ENCODE assay signal across 8 cellular contexts in the genomic region with DNA sequence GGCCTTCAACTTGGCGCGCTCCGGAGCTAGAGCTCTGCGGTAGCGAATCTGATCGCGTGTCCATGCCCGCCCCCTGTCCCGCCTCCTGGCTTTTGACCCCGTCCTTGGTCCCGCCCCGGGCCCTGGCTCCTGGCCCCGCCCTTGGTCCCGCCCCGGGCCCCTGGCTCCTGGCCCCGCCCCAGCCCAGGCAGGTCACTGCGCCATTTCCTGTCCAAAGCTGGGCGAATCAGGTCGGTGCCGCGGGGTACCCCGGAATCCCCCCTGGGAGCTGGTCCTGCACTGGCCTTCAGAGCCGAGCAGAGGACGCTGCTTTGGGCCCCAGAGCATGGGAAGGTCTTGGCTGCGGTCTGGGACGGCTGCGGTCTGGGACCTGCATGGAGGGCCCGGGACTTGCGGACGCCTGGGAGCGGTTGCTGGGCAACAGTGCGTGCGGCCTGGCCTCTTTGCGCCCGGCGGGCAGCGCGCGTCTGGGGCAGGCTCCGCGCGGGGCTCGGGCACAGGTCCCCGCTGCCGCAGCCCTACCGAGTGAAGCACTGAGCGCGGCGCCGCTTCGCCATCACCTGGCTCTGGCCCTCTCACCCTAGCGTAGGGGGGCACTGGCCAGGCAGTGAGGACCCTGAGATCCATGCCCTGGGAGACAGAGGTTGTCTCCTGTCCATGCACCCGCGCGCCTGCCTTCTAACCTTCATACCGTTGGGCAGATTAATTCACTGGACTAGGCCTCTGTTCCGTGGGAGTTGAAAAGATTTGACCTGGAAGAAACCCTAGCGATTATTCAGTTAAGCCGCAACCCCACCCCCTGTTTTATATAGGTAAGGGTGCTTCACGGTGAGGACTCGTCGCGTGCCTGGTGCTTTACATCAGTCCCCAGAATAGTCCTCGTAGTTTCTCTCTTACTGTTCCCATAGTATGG. TPM values are rescaled to one million over a fixed set of nuclear protein-coding genes. Genes with fewer than 3 reads are reported as not detected.
DNase-seq lines count a peak whose midpoint lies in the region; ATAC-seq and TF ChIP-seq lines count a peak whose summit lies in the region.

A gene with protein sequence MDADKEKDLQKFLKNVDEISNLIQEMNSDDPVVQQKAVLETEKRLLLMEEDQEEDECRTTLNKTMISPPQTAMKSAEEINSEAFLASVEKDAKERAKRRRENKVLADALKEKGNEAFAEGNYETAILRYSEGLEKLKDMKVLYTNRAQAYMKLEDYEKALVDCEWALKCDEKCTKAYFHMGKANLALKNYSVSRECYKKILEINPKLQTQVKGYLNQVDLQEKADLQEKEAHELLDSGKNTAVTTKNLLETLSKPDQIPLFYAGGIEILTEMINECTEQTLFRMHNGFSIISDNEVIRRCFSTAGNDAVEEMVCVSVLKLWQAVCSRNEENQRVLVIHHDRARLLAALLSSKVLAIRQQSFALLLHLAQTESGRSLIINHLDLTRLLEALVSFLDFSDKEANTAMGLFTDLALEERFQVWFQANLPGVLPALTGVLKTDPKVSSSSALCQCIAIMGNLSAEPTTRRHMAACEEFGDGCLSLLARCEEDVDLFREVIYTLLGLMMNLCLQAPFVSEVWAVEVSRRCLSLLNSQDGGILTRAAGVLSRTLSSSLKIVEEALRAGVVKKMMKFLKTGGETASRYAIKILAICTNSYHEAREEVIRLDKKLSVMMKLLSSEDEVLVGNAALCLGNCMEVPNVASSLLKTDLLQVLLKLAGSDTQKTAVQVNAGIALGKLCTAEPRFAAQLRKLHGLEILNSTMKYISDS (plus strand): TSS at position 195 of the 913 bp plus-strand sequence. CDS start 1,675 bp downstream, outside the sequence.

- H3K36me3 Mint-ChIP-seq in dendritic cell treated with granulocyte-macrophage colony-stimulating factor and Interleukin-4, amounts not matched to agents 40 ng/mL and 50 ng/mL, for 4 days (ENCODE audit: low read depth), result peaks cover 10% of the 10 kb centered on the region

- H3K9me3 Mint-ChIP-seq in dendritic cell treated with granulocyte-macrophage colony-stimulating factor and Interleukin-4, amounts not matched to agents 40 ng/mL and 50 ng/mL, for 4 days, result no peaks in the 10 kb centered on the region

- TF ChIP-seq CTCF in 22Rv1 (IDR thresholded peaks at IDR 0.05), result no peak
- no peak for TF ChIP-seq CTCF in liver (IDR thresholded peaks at IDR 0.05; ENCODE audit: low read depth, low read length, missing input control)

- peaks cover 6% of the 10 kb centered on the region for H3K4me1 Mint-ChIP-seq in dendritic cell treated with granulocyte-macrophage colony-stimulating factor and Interleukin-4, amounts not matched to agents 40 ng/mL and 50 ng/mL, for 4 days (ENCODE audit: low read depth)

- intact Hi-C loops in dendritic cell treated with granulocyte-macrophage colony-stimulating factor and Interleukin-4, amounts not matched to agents 40 ng/mL and 50 ng/mL, for 4 days (cut with micrococcal nuclease), result loop anchor here (5.0 to 10.0 kb wide), 5 partner anchors 63 to 1090 kb away; a partner anchor contains a TSS

- H3K27ac ChIP-seq in 22Rv1, result peak within 1 kb of the TSS; percentile 57
- peak within 1 kb of the TSS; percentile 82 to 85 for H3K27ac ChIP-seq in liver (ENCODE audit: low read depth in 1 of 2, low read length in 2 of 2)

- peak within 1 kb of the TSS; percentile 70 to 93 (median 74) for H3K4me3 ChIP-seq in liver (ENCODE audit: low read depth in 1 of 3, low read length in 3 of 3)

- H3K27me3 ChIP-seq in liver (ENCODE audit: control insufficient read depth in 4 of 4, insufficient read depth in 4 of 4, low read length in 3 of 4), result no peaks in the 10 kb centered on the region

- WGBS in liver, result 5% methylated on average over 64 of the region's 64 CpGs

- H3K4me3 Mint-ChIP-seq in dendritic cell treated with granulocyte-macrophage colony-stimulating factor and Interleukin-4, amounts not matched to agents 40 ng/mL and 50 ng/mL, for 4 days, result peak within 1 kb of the TSS; percentile 84

- H3K27ac Mint-ChIP-seq in dendritic cell treated with granulocyte-macrophage colony-stimulating factor and Interleukin-4, amounts not matched to agents 40 ng/mL and 50 ng/mL, for 4 days, result peak within 1 kb of the TSS; percentile 86

- H3K9me3 ChIP-seq in liver (ENCODE audit: control insufficient read depth in 4 of 4, low read length in 3 of 4), result no peaks in the 10 kb centered on the region

- peak in 1 of 2 donors; percentile 13 for TF ChIP-seq RAD21 in liver (IDR thresholded peaks at IDR 0.05)

- peaks cover 0 to 3% (median under 1%) of the 10 kb centered on the region in 4 donors for H3K36me3 ChIP-seq in liver (ENCODE audit: control insufficient read depth in 4 of 4, insufficient read depth in 3 of 4, low read depth in 1 of 4, low read length in 3 of 4)

- no peaks in the 10 kb centered on the region for H3K27me3 Mint-ChIP-seq in dendritic cell treated with granulocyte-macrophage colony-stimulating factor and Interleukin-4, amounts not matched to agents 40 ng/mL and 50 ng/mL, for 4 days

- DNase-seq in NCI-H510A (lab: John Stamatoyannopoulos, UW), result peak; percentile 88
- DNase-seq in activated CD4-positive, alpha-beta T cell treated with anti-CD3 and anti-CD28 coated beads, Interleukin-2, amount 50 U/mL, for 24 hours (ENCODE audit: low read depth in 1 of 2, low spot score in 1 of 2), result peak; percentile 85 to 92
- peak; percentile 93 to 96 for DNase-seq in stimulated activated CD4-positive, alpha-beta T cell treated with anti-CD3 and anti-CD28 coated beads, Interleukin-2, amount 100 ng/mL, for 48 hours

- peak; percentile 88 for ATAC-seq in GM18858 (IDR thresholded peaks at IDR 0.05; ENCODE audit: unreplicated experiment)
- ATAC-seq in HG03095 (IDR thresholded peaks at IDR 0.05; ENCODE audit: unreplicated experiment), result peak; percentile 99

- H3K9ac ChIP-seq in liver (ENCODE audit: low read depth in 1 of 2, low read length in 2 of 2), result peak within 1 kb of the TSS; percentile 12 to 82

- H3K4me1 ChIP-seq in liver (ENCODE audit: control insufficient read depth in 4 of 4, insufficient read depth in 4 of 4, low read length in 3 of 4), result peaks cover 0 to 18% (median 12%) of the 10 kb centered on the region in 4 donors

TF ChIP-seq in liver, 16 proteins besides CTCF, POLR2A, EP300 and RAD21 (continues in another document):
- TF ChIP-seq HNF4G (IDR thresholded peaks at IDR 0.05) (no peak), EGR1 (IDR thresholded peaks at IDR 0.05; ENCODE audit: low read depth in 2 of 2) (no peak), HNF4A (conservative IDR thresholded peaks at IDR 0.05) (peak; percentile 86 to 87), SP1 (IDR thresholded peaks at IDR 0.05) (peak; percentile 96), FOXA1 (IDR thresholded peaks at IDR 0.05) (no peak), GABPA (IDR thresholded peaks at IDR 0.05 in 1 of 2, conservative IDR thresholded peaks at IDR 0.05 in 1 of 2) (peak in 1 of 2 donors; percentile 70), FOXA2 (IDR thresholded peaks at IDR 0.05) (no peak), YY1 (IDR thresholded peaks at IDR 0.05) (peak; percentile 64), TAF1 (conservative IDR thresholded peaks at IDR 0.05) (no peak), JUND (IDR thresholded peaks at IDR 0.05) (no peak), NR2F2 (IDR thresholded peaks at IDR 0.05) (peak; percentile 70), RXRA (IDR thresholded peaks at IDR 0.05) (peak; percentile 34 to 44)
- TF ChIP-seq, protein P1, sequence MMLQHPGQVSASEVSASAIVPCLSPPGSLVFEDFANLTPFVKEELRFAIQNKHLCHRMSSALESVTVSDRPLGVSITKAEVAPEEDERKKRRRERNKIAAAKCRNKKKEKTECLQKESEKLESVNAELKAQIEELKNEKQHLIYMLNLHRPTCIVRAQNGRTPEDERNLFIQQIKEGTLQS (IDR thresholded peaks at IDR 0.05), result no peak
- TF ChIP-seq, protein P2, sequence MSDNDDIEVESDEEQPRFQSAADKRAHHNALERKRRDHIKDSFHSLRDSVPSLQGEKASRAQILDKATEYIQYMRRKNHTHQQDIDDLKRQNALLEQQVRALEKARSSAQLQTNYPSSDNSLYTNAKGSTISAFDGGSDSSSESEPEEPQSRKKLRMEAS (IDR thresholded peaks at IDR 0.05), result no peak
- TF ChIP-seq, protein P3, sequence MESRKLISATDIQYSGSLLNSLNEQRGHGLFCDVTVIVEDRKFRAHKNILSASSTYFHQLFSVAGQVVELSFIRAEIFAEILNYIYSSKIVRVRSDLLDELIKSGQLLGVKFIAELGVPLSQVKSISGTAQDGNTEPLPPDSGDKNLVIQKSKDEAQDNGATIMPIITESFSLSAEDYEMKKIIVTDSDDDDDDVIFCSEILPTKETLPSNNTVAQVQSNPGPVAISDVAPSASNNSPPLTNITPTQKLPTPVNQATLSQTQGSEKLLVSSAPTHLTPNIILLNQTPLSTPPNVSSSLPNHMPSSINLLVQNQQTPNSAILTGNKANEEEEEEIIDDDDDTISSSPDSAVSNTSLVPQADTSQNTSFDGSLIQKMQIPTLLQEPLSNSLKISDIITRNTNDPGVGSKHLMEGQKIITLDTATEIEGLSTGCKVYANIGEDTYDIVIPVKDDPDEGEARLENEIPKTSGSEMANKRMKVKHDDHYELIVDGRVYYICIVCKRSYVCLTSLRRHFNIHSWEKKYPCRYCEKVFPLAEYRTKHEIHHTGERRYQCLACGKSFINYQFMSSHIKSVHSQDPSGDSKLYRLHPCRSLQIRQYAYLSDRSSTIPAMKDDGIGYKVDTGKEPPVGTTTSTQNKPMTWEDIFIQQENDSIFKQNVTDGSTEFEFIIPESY (IDR thresholded peaks at IDR 0.05), result no peak

RNA-seq across cellular contexts. Expression of the gene that starts here (rescaled TPM):
- total RNA-seq in liver, result 1 to 10 TPM; 5.7 to 9.0 TPM
- 1 to 10 TPM; 2.8 to 3.0 TPM for polyA plus RNA-seq in liver

Comparison
In these comparisons a context has a peak if more than half of its experiments do, and no peak if none do; other contexts are left out.
1. Peak in every context shown above with its lines: DNase-seq, ATAC-seq, H3K4me3 ChIP-seq and H3K27ac ChIP-seq.